In genomic region chr9:116349684-116350083, GRCh38 we compare ENCODE assay signal across 29 cellular contexts.
"Had no signal": no experiment of that assay in that cellular context is flagged by ENCODE, and none has a peak within 500 bp of the region (broad histone marks: within the 10 kb centered on the region; RNA-seq: fewer than 3 reads in every experiment).

No MANE protein-coding gene starts in this region.

- H3K36me3 ChIP-seq: neutrophil, ovary, right lobe of liver, sigmoid colon, thyroid gland, upper lobe of left lung had no signal

- H3K4me1 Mint-ChIP-seq: neural crest cell; stimulated activated effector memory CD8-positive, alpha-beta T cell treated with anti-CD3 and anti-CD28 coated beads, Interleukin-12 subunit alpha, Interleukin-12 subunit beta, amount 100 ng/mL, for 72 hours; stimulated activated naive B cell treated with anti-CD40 and anti-IgM and Interleukin-4, amounts not matched to agents 10 μg/mL and 1 μg/mL and 100 μg/mL, for 72 hours had no signal

- DNase-seq: nephron progenitor cell; occipital lobe; ovary; posterior cingulate gyrus; psoas muscle; right cardiac atrium; right lobe of liver; sigmoid colon; small intestine; stimulated activated CD4-positive, alpha-beta T cell treated with anti-CD3 and anti-CD28 coated beads, Interleukin-15, amount 100 ng/mL, for 24 hours; stimulated activated CD4-positive, alpha-beta T cell treated with anti-CD3 and anti-CD28 coated beads, Interleukin-2, amount 100 ng/mL, for 24 hours; stimulated activated CD4-positive, alpha-beta T cell treated with anti-CD3 and anti-CD28 coated beads, Interleukin-2, amount 100 ng/mL, for 48 hours; stimulated activated CD4-positive, alpha-beta T cell treated with anti-CD3 and anti-CD28 coated beads, Interleukin-4, amount 100 ng/mL, for 24 hours; stimulated activated naive B cell treated with anti-CD40 and anti-IgM and Interleukin-4, amounts not matched to agents 10 μg/mL and 1 μg/mL and 100 μg/mL, for 72 hours; stimulated activated naive CD4-positive, alpha-beta T cell treated with Interleukin-2 at 50 U/mL for 16 hours; stomach; thyroid gland; trophoblast cell; upper lobe of left lung had no signal

- H3K4me1 ChIP-seq: parathyroid adenoma, psoas muscle, right lobe of liver, stomach, tibial nerve, upper lobe of left lung had no signal

- H3K79me2 ChIP-seq: parathyroid adenoma had no signal

- H3K9ac ChIP-seq: parathyroid adenoma had no signal

- H3K27me3 ChIP-seq: neutrophil, ovary, right lobe of liver, sigmoid colon, stomach, thyroid gland, tibial nerve, upper lobe of left lung, vagina had no signal

- ATAC-seq: natural killer cell treated with Interleukin-12 subunit alpha and Interleukin-12 subunit beta and Interleukin-15 and Interleukin-18, amount 100 ng/mL, for 72 hours; psoas muscle; right cardiac atrium; right lobe of liver; stimulated activated effector memory CD8-positive, alpha-beta T cell treated with anti-CD3 and anti-CD28 coated beads, Interleukin-12 subunit alpha, Interleukin-12 subunit beta, amount 100 ng/mL, for 72 hours; stimulated activated naive B cell treated with anti-CD40 and anti-IgM and Interleukin-4, amounts not matched to agents 10 μg/mL and 1 μg/mL and 100 μg/mL, for 72 hours had no signal

- H3K9me3 ChIP-seq: neutrophil, ovary, psoas muscle, right lobe of liver, sigmoid colon, stomach, thoracic aorta, thyroid gland, tibial nerve, upper lobe of left lung, vagina had no signal

- H3K9me3 Mint-ChIP-seq: nephron progenitor cell; neural crest cell; stimulated activated naive CD8-positive, alpha-beta T cell treated with anti-CD3 and anti-CD28 coated beads, Interleukin-15, Interleukin-2, amounts not matched to agents 100 ng/mL and 50 ng/mL, for 24 hours had no signal

- H3K27ac ChIP-seq: neutrophil, ovary, parathyroid adenoma, psoas muscle, right lobe of liver, sigmoid colon, stomach, thoracic aorta, thyroid gland, tibial nerve, upper lobe of left lung, vagina had no signal

- H3K36me3 Mint-ChIP-seq: natural killer cell treated with Interleukin-12 subunit alpha and Interleukin-12 subunit beta and Interleukin-15 and Interleukin-18, amount 100 ng/mL, for 72 hours; stimulated activated effector memory CD8-positive, alpha-beta T cell treated with anti-CD3 and anti-CD28 coated beads, Interleukin-12 subunit alpha, Interleukin-12 subunit beta, amount 100 ng/mL, for 72 hours; stimulated activated naive B cell treated with anti-CD40 and anti-IgM and Interleukin-4, amounts not matched to agents 10 μg/mL and 1 μg/mL and 100 μg/mL, for 72 hours had no signal

- H2AFZ ChIP-seq: parathyroid adenoma had no signal

- H3K4me3 ChIP-seq: ovary, psoas muscle, right lobe of liver, sigmoid colon, stomach, thoracic aorta, thyroid gland, tibial nerve, upper lobe of left lung, vagina had no signal

- H3K27me3 Mint-ChIP-seq: natural killer cell treated with Interleukin-12 subunit alpha and Interleukin-12 subunit beta and Interleukin-15 and Interleukin-18, amount 100 ng/mL, for 72 hours; progenitor cell of endocrine pancreas; stimulated activated naive CD8-positive, alpha-beta T cell treated with anti-CD3 and anti-CD28 coated beads, Interleukin-15, Interleukin-2, amounts not matched to agents 100 ng/mL and 50 ng/mL, for 24 hours had no signal

- H3K4me3 Mint-ChIP-seq: natural killer cell treated with Interleukin-12 subunit alpha and Interleukin-12 subunit beta and Interleukin-15 and Interleukin-18, amount 100 ng/mL, for 72 hours; nephron progenitor cell; neural crest cell; stimulated activated effector memory CD8-positive, alpha-beta T cell treated with anti-CD3 and anti-CD28 coated beads, Interleukin-12 subunit alpha, Interleukin-12 subunit beta, amount 100 ng/mL, for 72 hours; stimulated activated naive B cell treated with anti-CD40 and anti-IgM and Interleukin-4, amounts not matched to agents 10 μg/mL and 1 μg/mL and 100 μg/mL, for 72 hours; stimulated activated naive CD8-positive, alpha-beta T cell treated with anti-CD3 and anti-CD28 coated beads, Interleukin-15, Interleukin-2, amounts not matched to agents 100 ng/mL and 50 ng/mL, for 24 hours had no signal

- H3K27ac Mint-ChIP-seq: natural killer cell treated with Interleukin-12 subunit alpha and Interleukin-12 subunit beta and Interleukin-15 and Interleukin-18, amount 100 ng/mL, for 72 hours; nephron progenitor cell; progenitor cell of endocrine pancreas; stimulated activated effector memory CD8-positive, alpha-beta T cell treated with anti-CD3 and anti-CD28 coated beads, Interleukin-12 subunit alpha, Interleukin-12 subunit beta, amount 100 ng/mL, for 72 hours; stimulated activated naive B cell treated with anti-CD40 and anti-IgM and Interleukin-4, amounts not matched to agents 10 μg/mL and 1 μg/mL and 100 μg/mL, for 72 hours; stimulated activated naive CD8-positive, alpha-beta T cell treated with anti-CD3 and anti-CD28 coated beads, Interleukin-15, Interleukin-2, amounts not matched to agents 100 ng/mL and 50 ng/mL, for 24 hours had no signal
